In the genomic region with DNA sequence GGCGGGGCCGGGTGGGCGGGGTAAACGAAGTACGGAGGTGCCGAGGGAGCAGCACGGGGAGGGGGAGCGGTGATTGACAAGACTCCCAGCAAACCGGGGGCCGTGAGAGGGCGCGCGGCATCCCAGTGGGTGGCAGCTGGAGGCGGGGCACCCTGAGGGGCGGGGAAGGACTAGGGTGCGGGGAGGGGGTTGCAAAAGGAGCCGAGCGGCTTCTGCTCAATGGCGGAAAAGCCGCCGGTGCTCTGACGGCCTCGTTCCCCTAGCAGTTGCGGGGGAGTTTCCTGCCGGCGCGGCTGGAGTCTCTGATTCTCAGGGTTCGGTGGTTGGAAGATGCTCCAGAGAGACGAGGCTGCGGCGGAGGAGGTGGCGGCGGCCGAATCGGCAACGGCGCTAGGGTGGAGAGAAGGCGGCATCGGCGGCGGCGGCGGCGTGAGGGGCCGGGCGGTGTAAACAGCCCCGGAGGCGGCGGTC, we compare ENCODE assay signal across 8 cellular contexts. TPM values are rescaled to one million over a fixed set of nuclear protein-coding genes. Genes with fewer than 3 reads are reported as not detected.
DNase-seq lines count a peak whose midpoint lies in the region; ATAC-seq lines count a peak whose summit lies in the region.

A gene (plus strand): TSS at position 192 of the 471 bp plus-strand sequence. CDS start 32,325 bp downstream, outside the sequence.

- peak; percentile 100 for DNase-seq in NCI-H187 (lab: John Stamatoyannopoulos, UW)
- DNase-seq in NCI-H187 treated with DMSO at 0.1 percent for 48 hours (lab: John Stamatoyannopoulos, UW): no peak
- DNase-seq in activated CD4-positive, CD25-positive, alpha-beta regulatory T cell (lab: John Stamatoyannopoulos, UW): peak; percentile 99
- no peak for DNase-seq in cerebellum (ENCODE audit: low spot score)
- peak; percentile 94 to 98 for DNase-seq in memory B cell (ENCODE audit: low spot score in 2 of 2)
- DNase-seq in stimulated activated CD8-positive, alpha-beta memory T cell treated with anti-CD3 and anti-CD28 coated beads, Interleukin-12 subunit alpha, Interleukin-12 subunit beta, amount 100 ng/mL, for 4 hours (ENCODE audit: low read depth): peak; percentile 99
- DNase-seq in SHP77 (lab: John Stamatoyannopoulos, UW): no peak

- no peaks in the 10 kb centered on the region for H3K27me3 Mint-ChIP-seq in memory B cell

- H3K4me3 Mint-ChIP-seq in memory B cell: peak within 1 kb of the TSS; percentile 96

- peaks cover 19% of the 10 kb centered on the region for H3K4me1 Mint-ChIP-seq in memory B cell

- no peaks in the 10 kb centered on the region for H3K9me3 Mint-ChIP-seq in memory B cell

- peak; percentile 68 for ATAC-seq in HG03342 (IDR thresholded peaks at IDR 0.05; ENCODE audit: unreplicated experiment)
- ATAC-seq in memory B cell (ENCODE audit: low read depth): peak; percentile 69

- H3K36me3 Mint-ChIP-seq in memory B cell: peaks cover 1% of the 10 kb centered on the region

- peak within 1 kb of the TSS; percentile 98 for H3K27ac Mint-ChIP-seq in memory B cell

RNA-seq across cellular contexts. Expression of the gene that starts here (rescaled TPM):
- 81.0 TPM for total RNA-seq in cerebellum

Comparison
In these comparisons a context has a peak if more than half of its experiments do, and no peak if none do; other contexts are left out.
1. DNase-seq: peak in NCI-H187 (2 of 2), activated CD4-positive, CD25-positive, alpha-beta regulatory T cell (4 of 4), memory B cell (2 of 2) and stimulated activated CD8-positive, alpha-beta memory T cell treated with anti-CD3 and anti-CD28 coated beads, Interleukin-12 subunit alpha, Interleukin-12 subunit beta, amount 100 ng/mL, for 4 hours (single experiment); none in NCI-H187 treated with DMSO at 0.1 percent for 48 hours (single experiment), cerebellum (single experiment) and SHP77 (0 of 2).